Comparison of ENCODE assay signal across 8 cellular contexts in the genomic region with DNA sequence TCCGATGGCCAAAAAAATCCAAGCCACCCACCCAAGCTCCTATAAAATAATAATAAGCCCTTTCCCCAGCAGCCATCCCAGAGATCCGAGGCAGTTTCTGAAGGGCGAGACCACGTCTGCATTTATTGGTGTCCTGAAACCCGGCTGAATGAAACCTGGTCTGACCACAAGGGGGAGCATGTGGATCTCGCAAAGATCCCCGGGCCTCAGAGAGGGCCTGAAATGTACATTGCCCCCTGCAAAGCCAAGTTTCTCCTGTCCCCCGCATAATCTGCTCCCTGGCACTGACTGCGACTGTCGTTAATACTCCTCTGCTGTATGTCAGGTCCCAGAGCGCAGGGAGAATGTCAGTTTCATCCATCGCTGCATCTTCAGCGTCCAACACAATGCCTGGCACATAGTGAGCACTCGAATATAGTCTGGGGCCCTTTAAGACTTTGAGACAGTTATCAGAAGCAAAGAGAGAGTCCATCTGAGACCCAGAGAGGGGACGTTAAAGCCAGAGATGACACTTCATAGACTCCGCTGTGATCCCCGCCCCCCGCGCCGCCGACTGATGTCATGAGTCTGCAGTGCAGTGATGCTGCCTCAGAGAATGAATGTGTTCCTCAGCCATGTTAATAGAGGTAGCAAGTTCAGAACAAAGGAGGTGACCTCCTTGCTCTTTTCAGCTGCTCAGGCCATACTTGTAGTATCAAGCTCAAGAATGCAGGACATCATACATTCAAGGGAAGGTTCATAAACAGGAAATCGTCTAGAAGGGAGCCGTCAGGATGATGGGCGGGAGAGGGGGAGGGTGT.
A peak's percentile ranks its signal among the peaks of the same experiment; 100 is the strongest.
DNase-seq lines count a peak whose midpoint lies in the region; ATAC-seq and TF ChIP-seq lines count a peak whose summit lies in the region.

No MANE protein-coding gene starts in this region.

- no peak overlapping the region for H2AFZ ChIP-seq in OCI-LY3 (ENCODE audit: low read depth, low read length)

- H3K36me3 ChIP-seq in CD4-positive, CD25-positive, alpha-beta regulatory T cell (ENCODE audit: control insufficient read depth, insufficient read depth, low read length): no peaks in the 10 kb centered on the region
- H3K36me3 ChIP-seq in OCI-LY3 (replicated peaks; ENCODE audit: low read depth, low read length): no peaks in the 10 kb centered on the region
- no peaks in the 10 kb centered on the region for H3K36me3 ChIP-seq in esophagus squamous epithelium

- 47 to 52% methylated on average over 16 to 23 of the region's 24 CpGs for WGBS in esophagus squamous epithelium, 2 donors

- intact Hi-C loops in esophagus squamous epithelium (cut with DNase I) (loop anchor here (10.0 kb wide), 1 partner anchor 297 kb away; no protein-coding TSS in a partner anchor), natural killer cell (cut with micrococcal nuclease) (loop anchor here (1.0 to 5.0 kb wide), 4 partner anchors 96 to 465 kb away; a partner anchor contains a TSS)

- no peak overlapping the region for H3K9ac ChIP-seq in OCI-LY3 (ENCODE audit: low read length)

- no peak overlapping the region for H3K4me3 ChIP-seq in CD4-positive, CD25-positive, alpha-beta regulatory T cell (ENCODE audit: low read depth, low read length)
- H3K4me3 ChIP-seq in OCI-LY3 (ENCODE audit: low read length) (no peak overlapping the region), esophagus squamous epithelium (no peak overlapping the region)

- no peaks in the 10 kb centered on the region for H3K4me1 ChIP-seq in CD4-positive, CD25-positive, alpha-beta regulatory T cell (ENCODE audit: control insufficient read depth, insufficient read depth, low read length, poor library complexity, severe bottlenecking)
- H3K4me1 ChIP-seq in OCI-LY3 (ENCODE audit: low read length) (no peaks in the 10 kb centered on the region), esophagus squamous epithelium (peaks cover 0 to 8% (median 0%) of the 10 kb centered on the region in 3 donors)

- H3K27me3 ChIP-seq in CD4-positive, CD25-positive, alpha-beta regulatory T cell (ENCODE audit: control insufficient read depth, insufficient read depth, low read length): peaks cover 3% of the 10 kb centered on the region
- H3K27me3 ChIP-seq in OCI-LY3 (ENCODE audit: low read depth, low read length) (peaks cover 18% of the 10 kb centered on the region), esophagus squamous epithelium (peaks cover 0 to 92% (median 0%) of the 10 kb centered on the region in 4 donors)

- H3K27ac ChIP-seq in CD4-positive, CD25-positive, alpha-beta regulatory T cell (ENCODE audit: insufficient read depth, low read length, poor library complexity, severe bottlenecking): no peak overlapping the region
- H3K27ac ChIP-seq in OCI-LY3 (ENCODE audit: low read length) (no peak overlapping the region), esophagus squamous epithelium (no peak overlapping the region)

- H3K27me3 Mint-ChIP-seq in CD4-positive, CD25-positive, alpha-beta regulatory T cell: peaks cover 11% of the 10 kb centered on the region
- H3K27me3 Mint-ChIP-seq in natural killer cell (ENCODE audit: low read depth in 2 of 2): peaks cover 18 to 45% of the 10 kb centered on the region in 2 donors

- DNase-seq in CD4-positive, CD25-positive, alpha-beta regulatory T cell: peak; percentile 43 to 68 (median 59)
- DNase-seq in HT1080 (ENCODE audit: low read depth) (peak; percentile 58), activated T-cell treated with anti-CD3 and anti-CD28 coated beads for 24 hours (ENCODE audit: low read depth) (peak; percentile 64), esophagus squamous epithelium (lab: John Stamatoyannopoulos, UW) (no peak), natural killer cell (peak; percentile 60)
- peak; percentile 57 to 81 for DNase-seq in stimulated activated effector memory CD8-positive, alpha-beta T cell treated with anti-CD3 and anti-CD28 coated beads, Interleukin-12 subunit alpha, Interleukin-12 subunit beta, amount 100 ng/mL, for 72 hours (ENCODE audit: low spot score in 2 of 2)

- peak; percentile 75 for TF ChIP-seq CTCF in OCI-LY3 (IDR thresholded peaks at IDR 0.05; ENCODE audit: low read depth, low read length)
- TF ChIP-seq CTCF in esophagus squamous epithelium (IDR thresholded peaks at IDR 0.05): peak; percentile 47 to 83 (median 66)
- peak; percentile 87 for TF ChIP-seq CTCF in natural killer cell (IDR thresholded peaks at IDR 0.05)

- H3K9me3 ChIP-seq in CD4-positive, CD25-positive, alpha-beta regulatory T cell (ENCODE audit: control insufficient read depth in 2 of 2, low read length in 2 of 2): no peaks in the 10 kb centered on the region
- H3K9me3 ChIP-seq in OCI-LY3 (ENCODE audit: insufficient read depth, low read length) (no peaks in the 10 kb centered on the region), esophagus squamous epithelium (no peaks in the 10 kb centered on the region)

- peaks cover 0 to 10% (median 3%) of the 10 kb centered on the region in 4 donors for H3K4me1 Mint-ChIP-seq in CD4-positive, CD25-positive, alpha-beta regulatory T cell
- H3K4me1 Mint-ChIP-seq in natural killer cell: peaks cover 17% of the 10 kb centered on the region in 2 donors
- peaks cover 21% of the 10 kb centered on the region for H3K4me1 Mint-ChIP-seq in stimulated activated effector memory CD8-positive, alpha-beta T cell treated with anti-CD3 and anti-CD28 coated beads, Interleukin-12 subunit alpha, Interleukin-12 subunit beta, amount 100 ng/mL, for 72 hours

- no peak overlapping the region for H3K4me2 ChIP-seq in OCI-LY3 (ENCODE audit: low read length)

- no peak overlapping the region for H3K4me3 Mint-ChIP-seq in CD4-positive, CD25-positive, alpha-beta regulatory T cell
- peak overlapping the region; percentile 13 for H3K4me3 Mint-ChIP-seq in natural killer cell
- H3K4me3 Mint-ChIP-seq in stimulated activated effector memory CD8-positive, alpha-beta T cell treated with anti-CD3 and anti-CD28 coated beads, Interleukin-12 subunit alpha, Interleukin-12 subunit beta, amount 100 ng/mL, for 72 hours: no peak overlapping the region

- peak in 1 of 2 donors; percentile 62 for ATAC-seq in CD4-positive, CD25-positive, alpha-beta regulatory T cell (ENCODE audit: low read depth in 2 of 2)
- ATAC-seq in natural killer cell (peak; percentile 61 to 85 (median 82)), GM19463 (IDR thresholded peaks at IDR 0.05; ENCODE audit: unreplicated experiment) (no peak)
- peak; percentile 76 for ATAC-seq in stimulated activated effector memory CD8-positive, alpha-beta T cell treated with anti-CD3 and anti-CD28 coated beads, Interleukin-12 subunit alpha, Interleukin-12 subunit beta, amount 100 ng/mL, for 72 hours

- no peaks in the 10 kb centered on the region for H3K36me3 Mint-ChIP-seq in CD4-positive, CD25-positive, alpha-beta regulatory T cell
- H3K36me3 Mint-ChIP-seq in natural killer cell: no peaks in the 10 kb centered on the region
- no peaks in the 10 kb centered on the region for H3K36me3 Mint-ChIP-seq in stimulated activated effector memory CD8-positive, alpha-beta T cell treated with anti-CD3 and anti-CD28 coated beads, Interleukin-12 subunit alpha, Interleukin-12 subunit beta, amount 100 ng/mL, for 72 hours

- no peaks in the 10 kb centered on the region for H3K9me3 Mint-ChIP-seq in CD4-positive, CD25-positive, alpha-beta regulatory T cell
- H3K9me3 Mint-ChIP-seq in natural killer cell: no peaks in the 10 kb centered on the region
- H3K9me3 Mint-ChIP-seq in stimulated activated effector memory CD8-positive, alpha-beta T cell treated with anti-CD3 and anti-CD28 coated beads, Interleukin-12 subunit alpha, Interleukin-12 subunit beta, amount 100 ng/mL, for 72 hours: no peaks in the 10 kb centered on the region

- TF ChIP-seq POLR2A in esophagus squamous epithelium (IDR thresholded peaks at IDR 0.05): no peak

- H3K27ac Mint-ChIP-seq in CD4-positive, CD25-positive, alpha-beta regulatory T cell: no peak overlapping the region
- H3K27ac Mint-ChIP-seq in natural killer cell: no peak overlapping the region
- no peak overlapping the region for H3K27ac Mint-ChIP-seq in stimulated activated effector memory CD8-positive, alpha-beta T cell treated with anti-CD3 and anti-CD28 coated beads, Interleukin-12 subunit alpha, Interleukin-12 subunit beta, amount 100 ng/mL, for 72 hours

- no peaks in the 10 kb centered on the region for H4K20me1 ChIP-seq in OCI-LY3 (ENCODE audit: insufficient read depth, low read length)

- no peaks in the 10 kb centered on the region for H3K79me2 ChIP-seq in OCI-LY3 (ENCODE audit: low read length)
